ENCODE assay signal across 7 cellular contexts in genomic region chr2:10120938-10121574, GRCh38. TPM values are rescaled to one million over a fixed set of nuclear protein-coding genes. Genes with fewer than 3 reads are reported as not detected.
DNase-seq lines count a peak whose midpoint lies in the region; ATAC-seq, FAIRE-seq and TF ChIP-seq lines count a peak whose summit lies in the region.

No MANE protein-coding gene starts in this region.

- H3K27me3 Mint-ChIP-seq in activated naive CD8-positive, alpha-beta T cell treated with anti-CD3 and anti-CD28 coated beads, Interleukin-2, amount 50 U/mL, for 24 hours = no peaks in the 10 kb centered on the region

- peaks cover 25% of the 10 kb centered on the region for H3K4me1 ChIP-seq in upper lobe of right lung

- peaks cover 43% of the 10 kb centered on the region for H3K36me3 Mint-ChIP-seq in activated naive CD8-positive, alpha-beta T cell treated with anti-CD3 and anti-CD28 coated beads, Interleukin-2, amount 50 U/mL, for 24 hours (ENCODE audit: low read depth)

- peak; percentile 38 for DNase-seq in GM10266 (ENCODE audit: extremely low spot score)
- DNase-seq in LNCaP clone FGC (ENCODE audit: low read depth) = no peak
- DNase-seq in activated naive CD8-positive, alpha-beta T cell treated with anti-CD3 and anti-CD28 coated beads, Interleukin-2, amount 50 U/mL, for 24 hours = no peak
- DNase-seq in left kidney (ENCODE audit: low read depth, low spot score) = peak; percentile 70
- no peak for DNase-seq in upper lobe of right lung
- DNase-seq in COLO668 (lab: John Stamatoyannopoulos, UW; ENCODE audit: unreplicated experiment) = no peak
- DNase-seq in frontal cortex (ENCODE audit: low spot score in 2 of 2) = no peak

- peaks cover 50% of the 10 kb centered on the region for H3K4me1 Mint-ChIP-seq in activated naive CD8-positive, alpha-beta T cell treated with anti-CD3 and anti-CD28 coated beads, Interleukin-2, amount 50 U/mL, for 24 hours

- intact Hi-C loops in upper lobe of right lung (cut with DNase I) = loop anchor here (5.0 kb wide), 1 partner anchor 316 kb away; no protein-coding TSS in a partner anchor

- H3K27ac Mint-ChIP-seq in activated naive CD8-positive, alpha-beta T cell treated with anti-CD3 and anti-CD28 coated beads, Interleukin-2, amount 50 U/mL, for 24 hours = peak overlapping the region; percentile 98

- ATAC-seq in activated naive CD8-positive, alpha-beta T cell treated with anti-CD3 and anti-CD28 coated beads, Interleukin-2, amount 50 U/mL, for 24 hours = no peak
- ATAC-seq in upper lobe of right lung = no peak

- H3K4me3 ChIP-seq in LNCaP clone FGC (ENCODE audit: low read depth, low read length) (peak overlapping the region; percentile 68), upper lobe of right lung (peak overlapping the region; percentile 71)

- no peaks in the 10 kb centered on the region for H3K9me3 Mint-ChIP-seq in activated naive CD8-positive, alpha-beta T cell treated with anti-CD3 and anti-CD28 coated beads, Interleukin-2, amount 50 U/mL, for 24 hours

- TF ChIP-seq CTCF in GM10266 (IDR thresholded peaks at IDR 0.05; ENCODE audit: control insufficient read depth, insufficient read depth, low read depth, missing control alignments) (no peak), LNCaP clone FGC (IDR thresholded peaks at IDR 0.05; ENCODE audit: control insufficient read depth, extremely low read depth, insufficient read depth) (no peak), upper lobe of right lung (IDR thresholded peaks at IDR 0.05) (no peak)

- no peaks in the 10 kb centered on the region for H3K36me3 ChIP-seq in upper lobe of right lung

- no peaks in the 10 kb centered on the region for H3K9me3 ChIP-seq in upper lobe of right lung

- peaks cover 11% of the 10 kb centered on the region for H3K27me3 ChIP-seq in upper lobe of right lung

- H3K27ac ChIP-seq in upper lobe of right lung = peak overlapping the region; percentile 49

- FAIRE-seq in frontal cortex (lab: Jason Lieb, UNC) = no peak

- peak overlapping the region; percentile 99 for H3K4me3 Mint-ChIP-seq in activated naive CD8-positive, alpha-beta T cell treated with anti-CD3 and anti-CD28 coated beads, Interleukin-2, amount 50 U/mL, for 24 hours

RNA-seq across cellular contexts. Expression of gene RRM2, which starts 1.5 kb away (rescaled TPM):
- total RNA-seq in upper lobe of right lung (2.3 TPM), frontal cortex (4.1 TPM)

RNA-seq across cellular contexts. Expression of gene CYS1, which starts 40.8 kb away (rescaled TPM):
- 4.5 TPM for total RNA-seq in upper lobe of right lung
- 0.82 TPM for total RNA-seq in frontal cortex

Comparison
In these comparisons a context has a peak if more than half of its experiments do, and no peak if none do; other contexts are left out.
1. DNase-seq: peak in GM10266 (single experiment) and left kidney (single experiment); none in LNCaP clone FGC (single experiment), activated naive CD8-positive, alpha-beta T cell treated with anti-CD3 and anti-CD28 coated beads, Interleukin-2, amount 50 U/mL, for 24 hours (single experiment), upper lobe of right lung (single experiment), COLO668 (single experiment) and frontal cortex (0 of 2).